In genomic region chr4:158722917-158723793, GRCh38 we compare ENCODE assay signal across 8 cellular contexts.
A peak's percentile ranks its signal among the peaks of the same experiment; 100 is the strongest.
DNase-seq lines count a peak whose midpoint lies in the region; ATAC-seq and TF ChIP-seq lines count a peak whose summit lies in the region.

PPID (minus strand) TSS chr4:158723396; CDS start chr4:158723288, 108 bp downstream.

- H3K36me3 ChIP-seq in HUES6 (ENCODE audit: control insufficient read depth, insufficient read depth, low read length) = peaks cover 31% of the 10 kb centered on the region
- peaks cover 26% of the 10 kb centered on the region for H3K36me3 ChIP-seq in OCI-LY1 (ENCODE audit: insufficient read depth, low read length)

- no peaks in the 10 kb centered on the region for H4K20me1 ChIP-seq in OCI-LY1 (ENCODE audit: insufficient read depth, low read length)

- TF ChIP-seq CTCF in OCI-LY1 (IDR thresholded peaks at IDR 0.05; ENCODE audit: low read length) = no peak

- H3K4me3 ChIP-seq in HUES6 (ENCODE audit: low read depth, low read length) (peak within 1 kb of the TSS; percentile 88), OCI-LY1 (ENCODE audit: low read depth, low read length, poor library complexity, severe bottlenecking) (peak within 1 kb of the TSS; percentile 95)

- H3K27me3 ChIP-seq in HUES6 (ENCODE audit: control insufficient read depth, insufficient read depth, low read length) (no peaks in the 10 kb centered on the region), OCI-LY1 (ENCODE audit: insufficient read depth, low read length) (no peaks in the 10 kb centered on the region)

- peaks cover 15% of the 10 kb centered on the region for H3K79me2 ChIP-seq in OCI-LY1 (ENCODE audit: insufficient read depth, low read length)

- peak; percentile 97 for ATAC-seq in GM21447 (IDR thresholded peaks at IDR 0.05; ENCODE audit: unreplicated experiment)

- H3K9me3 ChIP-seq in HUES6 (ENCODE audit: control insufficient read depth, insufficient read depth, low read depth, low read length) (no peaks in the 10 kb centered on the region), OCI-LY1 (ENCODE audit: low read length) (no peaks in the 10 kb centered on the region)

- DNase-seq in D341Med (ENCODE audit: low spot score) (peak; percentile 95), activated T-cell treated with anti-CD3 and anti-CD28 coated beads for 24 hours (ENCODE audit: low read depth) (peak; percentile 81), epidermal melanocyte (ENCODE audit: insufficient read length, low spot score) (peak; percentile 69), middle frontal gyrus (ENCODE audit: extremely low spot score, low spot score) (peak; percentile 78)
- DNase-seq in stimulated activated CD8-positive, alpha-beta memory T cell treated with anti-CD3 and anti-CD28 coated beads, Interleukin-2, amount 100 ng/mL, for 1 hour (ENCODE audit: low read depth in 2 of 2) = peak; percentile 62 to 70

- H3K4me1 ChIP-seq in HUES6 (ENCODE audit: control insufficient read depth, insufficient read depth, low read length) = no peaks in the 10 kb centered on the region
- peaks cover 16% of the 10 kb centered on the region for H3K4me1 ChIP-seq in OCI-LY1 (ENCODE audit: insufficient read depth, low read length, severe bottlenecking)

- H3K9ac ChIP-seq in HUES6 (ENCODE audit: low read length) (peak within 1 kb of the TSS; percentile 87), OCI-LY1 (ENCODE audit: low read length) (peak within 1 kb of the TSS; percentile 90)

- H3F3A ChIP-seq in OCI-LY1 (ENCODE audit: insufficient read depth, low read length) = no peaks in the 10 kb centered on the region

- H2AFZ ChIP-seq in OCI-LY1 (ENCODE audit: low read length) = peak within 1 kb of the TSS; percentile 90

- H3K4me2 ChIP-seq in OCI-LY1 (ENCODE audit: low read length) = peak within 1 kb of the TSS; percentile 84

- H3K27ac ChIP-seq in HUES6 (ENCODE audit: low read depth, low read length) (peak within 1 kb of the TSS; percentile 61), OCI-LY1 (ENCODE audit: low read depth, low read length, poor library complexity, severe bottlenecking) (peak within 1 kb of the TSS; percentile 62)

- H3K9me2 ChIP-seq in OCI-LY1 (ENCODE audit: low read depth, low read length) = no peaks in the 10 kb centered on the region

Comparison
In these comparisons a context has a peak if more than half of its experiments do, and no peak if none do; other contexts are left out.
1. Peak in every context shown above with its lines: DNase-seq, ATAC-seq, H3K4me3 ChIP-seq and H3K27ac ChIP-seq.